10 cellular contexts compared by ENCODE assay signal in the genomic region with DNA sequence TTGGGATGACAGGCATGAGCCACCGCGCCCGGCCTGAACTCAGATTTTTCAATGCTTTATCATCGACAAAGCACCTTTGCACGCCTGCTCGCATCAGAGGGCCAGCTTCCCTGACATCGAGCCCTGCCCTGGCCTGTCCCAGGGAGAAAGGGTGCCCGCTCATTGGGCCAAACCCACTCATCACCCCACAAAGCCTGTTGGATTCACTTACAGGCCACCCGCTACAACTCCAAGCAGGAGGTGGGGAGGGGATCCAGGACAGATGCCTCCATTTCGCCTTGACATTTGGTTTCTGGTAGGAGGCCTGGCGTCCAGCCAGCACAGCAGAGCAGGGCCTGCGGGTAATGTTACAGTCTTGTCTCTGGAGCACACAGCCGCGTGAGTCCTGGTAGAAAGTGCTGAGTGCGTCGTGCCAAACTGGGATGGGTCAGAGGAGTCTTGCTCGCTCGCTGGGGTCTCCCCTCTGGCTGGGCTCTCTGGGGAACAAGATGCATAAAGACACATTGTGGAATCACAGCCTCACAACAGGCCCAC. TPM values are rescaled to one million over a fixed set of nuclear protein-coding genes. Genes with fewer than 3 reads are reported as not detected.
A peak's percentile ranks its signal among the peaks of the same experiment; 100 is the strongest.
DNase-seq lines count a peak whose midpoint lies in the region; ATAC-seq, FAIRE-seq and TF ChIP-seq lines count a peak whose summit lies in the region.
"Had no signal": no experiment of that assay in that cellular context is flagged by ENCODE, and none has a peak within 500 bp of the region (broad histone marks: within the 10 kb centered on the region; RNA-seq: fewer than 3 reads in every experiment).

No MANE protein-coding gene starts in this region.

- DNase-seq in HFFc6 (peak; percentile 13), OCI-M1 (lab: John Stamatoyannopoulos, UW) (peak; percentile 21), fibroblast of peridontal ligament (ENCODE audit: extremely low read depth) (peak; percentile 79), sciatic nerve (ENCODE audit: low spot score) (no peak), HTR-8/SVneo (ENCODE audit: insufficient read length, low spot score) (no peak)
- DNase-seq in activated CD8-positive, alpha-beta memory T cell treated with anti-CD3 and anti-CD28 coated beads, Interleukin-2, amount 50 U/mL, for 48 hours = no peak
- DNase-seq: activated naive CD8-positive, alpha-beta T cell treated with anti-CD3 and anti-CD28 coated beads, Interleukin-2, amount 50 U/mL, for 24 hours had no signal

- H3K27me3 Mint-ChIP-seq in HFFc6 (ENCODE audit: insufficient read depth) = peaks cover 47% of the 10 kb centered on the region

- H3K4me3 Mint-ChIP-seq in HFFc6 = no peak overlapping the region
- H3K4me3 Mint-ChIP-seq: activated naive CD8-positive, alpha-beta T cell treated with anti-CD3 and anti-CD28 coated beads, Interleukin-2, amount 50 U/mL, for 24 hours had no signal

- H3K4me1 Mint-ChIP-seq in HFFc6 (ENCODE audit: low read depth) = peaks cover 6% of the 10 kb centered on the region; the same call in 1 of the 2 replicates
- H3K4me1 Mint-ChIP-seq: activated naive CD8-positive, alpha-beta T cell treated with anti-CD3 and anti-CD28 coated beads, Interleukin-2, amount 50 U/mL, for 24 hours had no signal

- no peak for FAIRE-seq in HTR-8/SVneo (lab: Jason Lieb, UNC)
- FAIRE-seq: kidney had no signal

- TF ChIP-seq CTCF in HFFc6 (IDR thresholded peaks at IDR 0.05) = no peak

- ATAC-seq in sciatic nerve (peak; percentile 33), GM18873 (IDR thresholded peaks at IDR 0.05; ENCODE audit: low FRiP score, unreplicated experiment) (no peak), HG02798 (IDR thresholded peaks at IDR 0.05; ENCODE audit: poor library complexity, unreplicated experiment) (no peak)
- ATAC-seq: activated naive CD8-positive, alpha-beta T cell treated with anti-CD3 and anti-CD28 coated beads, Interleukin-2, amount 50 U/mL, for 24 hours had no signal

- no peak overlapping the region for H3K27ac Mint-ChIP-seq in HFFc6
- H3K27ac Mint-ChIP-seq: activated naive CD8-positive, alpha-beta T cell treated with anti-CD3 and anti-CD28 coated beads, Interleukin-2, amount 50 U/mL, for 24 hours had no signal

- no peaks in the 10 kb centered on the region for H3K36me3 Mint-ChIP-seq in HFFc6 (ENCODE audit: low read depth)

- intact Hi-C loops in sciatic nerve (cut with DNase I) = no loop called here

- H3K9me3 Mint-ChIP-seq in HFFc6 = no peaks in the 10 kb centered on the region
- H3K9me3 Mint-ChIP-seq: activated naive CD8-positive, alpha-beta T cell treated with anti-CD3 and anti-CD28 coated beads, Interleukin-2, amount 50 U/mL, for 24 hours had no signal

RNA-seq across cellular contexts. Expression of a gene that starts 19.8 kb away (rescaled TPM):
- total RNA-seq in HFFc6 (2021; fragmentation: NEBNext Ultra II Directional; extraction: Animal tissue kit (Norgen Biotek cat#: 25700)) = not detected
- 1.6 TPM for total RNA-seq in sciatic nerve

RNA-seq across cellular contexts. Expression of a gene that starts 37.3 kb away (rescaled TPM):
- total RNA-seq in HFFc6 (2021; fragmentation: NEBNext Ultra II Directional; extraction: Animal tissue kit (Norgen Biotek cat#: 25700)) = not detected
- 0.45 TPM for total RNA-seq in sciatic nerve
- total RNA-seq: kidney had no signal

RNA-seq across cellular contexts. Expression of a gene that starts 43.8 kb away (rescaled TPM):
- not detected for total RNA-seq in HFFc6 (2021; fragmentation: NEBNext Ultra II Directional; extraction: Animal tissue kit (Norgen Biotek cat#: 25700))
- not detected for total RNA-seq in sciatic nerve

RNA-seq across cellular contexts. Expression of a gene that starts 49.0 kb away (rescaled TPM):
- 10 to 100 TPM; 65.9 to 80.8 (median 71.8) TPM for total RNA-seq in HFFc6 (2021; fragmentation: NEBNext Ultra II Directional; extraction: Animal tissue kit (Norgen Biotek cat#: 25700))
- 45.1 TPM for total RNA-seq in sciatic nerve

Comparison
In these comparisons a context has a peak if more than half of its experiments do, and no peak if none do; other contexts are left out.
1. DNase-seq: peak in HFFc6 (single experiment), OCI-M1 (single experiment) and fibroblast of peridontal ligament (single experiment); none in sciatic nerve (single experiment), activated CD8-positive, alpha-beta memory T cell treated with anti-CD3 and anti-CD28 coated beads, Interleukin-2, amount 50 U/mL, for 48 hours (single experiment) and HTR-8/SVneo (single experiment).